27 cellular contexts compared by ENCODE assay signal in the genomic region with DNA sequence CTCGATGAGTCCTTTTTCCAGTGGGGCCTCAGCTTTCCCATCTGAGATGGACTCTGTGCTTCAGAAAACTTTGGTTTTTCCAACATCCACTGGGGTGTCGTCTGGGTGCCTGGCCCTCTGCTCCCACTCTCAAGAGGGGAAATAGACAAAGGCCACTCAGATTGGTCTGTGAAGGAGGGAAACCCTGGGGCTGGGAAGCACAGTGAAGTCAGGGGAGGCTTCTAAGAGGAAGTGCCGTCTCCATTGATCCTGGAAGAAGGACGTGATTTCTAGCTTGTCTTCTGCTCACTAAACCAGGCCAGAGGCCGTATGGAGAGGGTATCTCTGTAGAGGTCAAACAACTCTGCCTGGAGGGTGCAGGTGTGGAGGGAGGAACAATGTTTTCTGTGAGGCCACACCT. TPM values are rescaled to one million over a fixed set of nuclear protein-coding genes. Genes with fewer than 3 reads are reported as not detected.
A peak's percentile ranks its signal among the peaks of the same experiment; 100 is the strongest.
DNase-seq lines count a peak whose midpoint lies in the region; ATAC-seq, FAIRE-seq and TF ChIP-seq lines count a peak whose summit lies in the region.
"Had no signal": no experiment of that assay in that cellular context is flagged by ENCODE, and none has a peak within 500 bp of the region (broad histone marks: within the 10 kb centered on the region; RNA-seq: fewer than 3 reads in every experiment).

No MANE protein-coding gene starts in this region.

- H4K20me1 ChIP-seq in Loucy (ENCODE audit: insufficient read depth, low read length, poor library complexity, severe bottlenecking) (no peaks in the 10 kb centered on the region), K562 (replicated peaks; ENCODE audit: control insufficient read depth, insufficient read depth, low read length) (no peaks in the 10 kb centered on the region), Karpas-422 (ENCODE audit: insufficient read depth, low read depth, low read length) (no peaks in the 10 kb centered on the region)
- H4K20me1 ChIP-seq: BLaER1 treated with 17β-estradiol and CSF1 and Interleukin-3, amounts not matched to agents 10 nM and 100 nM had no signal

- H3K9me3 ChIP-seq in Loucy (ENCODE audit: insufficient read depth, low read depth, low read length) (no peaks in the 10 kb centered on the region), K562 (replicated peaks; ENCODE audit: control insufficient read depth, insufficient read depth, low read depth, low read length) (no peaks in the 10 kb centered on the region), spleen (no peaks in the 10 kb centered on the region), Karpas-422 (ENCODE audit: low read length) (no peaks in the 10 kb centered on the region)
- H3K9me3 ChIP-seq: A549; BE2C; BLaER1 treated with 17β-estradiol and CSF1 and Interleukin-3, amounts not matched to agents 10 nM and 100 nM had no signal

- peak; percentile 6 for FAIRE-seq in K562 (lab: Jason Lieb, UNC)
- FAIRE-seq: A549, D721Med, GM12891, GM18507, H1 had no signal

- no peak for DNase-seq in K562 (ENCODE audit: extremely low read depth in 1 of 4, low spot score in 3 of 4)
- DNase-seq in glutamatergic neuron, result peak; percentile 4
- DNase-seq in spleen, result peak; percentile 23
- DNase-seq in Karpas-422, result no peak
- DNase-seq in GF-D8 (lab: John Stamatoyannopoulos, UW), result no peak
- DNase-seq in NCI-H1930 (lab: John Stamatoyannopoulos, UW), result no peak
- DNase-seq: 8988T; ACHN; AML-193; BE2C; CD4-positive, alpha-beta T cell; DMS 273 treated with DMSO at 0.1 percent for 48 hours; DMS79; EL; GDM1; GM23248; HCEC 1CT had no signal

- in situ Hi-C loops in K562 (cut with MboI), result loop anchor here (5.0 kb wide), 1 partner anchor 181 kb away; no protein-coding TSS in a partner anchor

- TF ChIP-seq POLR2A in K562 (conservative IDR thresholded peaks at IDR 0.05) (no peak), spleen (IDR thresholded peaks at IDR 0.05) (no peak)

- H3K27ac Mint-ChIP-seq in glutamatergic neuron (ENCODE audit: unreplicated experiment), result no peak overlapping the region
- H3K27ac Mint-ChIP-seq: CD4-positive, alpha-beta T cell had no signal

- H3K4me2 ChIP-seq in Loucy (ENCODE audit: low read depth, low read length, poor library complexity, severe bottlenecking), result no peak overlapping the region
- peak overlapping the region; percentile 27 for H3K4me2 ChIP-seq in K562 (ENCODE audit: insufficient read depth, low read length)
- H3K4me2 ChIP-seq in Karpas-422 (ENCODE audit: low read depth, low read length, poor library complexity, severe bottlenecking), result no peak overlapping the region
- H3K4me2 ChIP-seq: A549 had no signal

- intact Hi-C loops in K562 (cut with micrococcal nuclease), result no loop called here
- intact Hi-C loops in spleen (cut with DNase I; ENCODE audit: low total_unique reads), result no loop called here

- no peaks in the 10 kb centered on the region for H3K79me2 ChIP-seq in Loucy (ENCODE audit: insufficient read depth, low read length)
- H3K79me2 ChIP-seq in K562 (ENCODE audit: control insufficient read depth, insufficient read depth, low read length), result no peaks in the 10 kb centered on the region
- no peaks in the 10 kb centered on the region for H3K79me2 ChIP-seq in Karpas-422 (ENCODE audit: low read length)

- H3K9me2 ChIP-seq in Loucy (replicated peaks; ENCODE audit: low read depth, low read length) (no peaks in the 10 kb centered on the region), Karpas-422 (replicated peaks; ENCODE audit: insufficient read depth, low read length) (no peaks in the 10 kb centered on the region)

- CTCF ChIA-PET in K562 (lab: Yijun Ruan, JAX; ENCODE audit: low intra/inter-chr PET ratio), result interaction anchor here (2.4 kb wide), 1 partner anchor 140 kb away, joined by 12 read pairs; no protein-coding TSS in a partner anchor

- H3K4me1 Mint-ChIP-seq in glutamatergic neuron (ENCODE audit: low read depth, unreplicated experiment), result peaks cover 14% of the 10 kb centered on the region

- no peaks in the 10 kb centered on the region for H3F3A ChIP-seq in Loucy (ENCODE audit: low read depth)

- peaks cover 9% of the 10 kb centered on the region for H3K9me3 Mint-ChIP-seq in glutamatergic neuron (ENCODE audit: unreplicated experiment)
- H3K9me3 Mint-ChIP-seq: CD4-positive, alpha-beta T cell; CD8-positive, alpha-beta memory T cell had no signal

- BruUV-seq in K562 (replicated peaks; lab: Mats Ljungman, UMichigan), result no TSS peak

- H3K9me1 ChIP-seq in K562 (ENCODE audit: control insufficient read depth, insufficient read depth, low read length), result no peaks in the 10 kb centered on the region

- no peak for TF ChIP-seq RAD21 in K562 (CRISPR knock-in tag; conservative IDR thresholded peaks at IDR 0.05 in 1 of 2, IDR thresholded peaks at IDR 0.05 in 1 of 2)

- H3K36me3 ChIP-seq in Loucy (ENCODE audit: insufficient read depth, low read length) (no peaks in the 10 kb centered on the region), K562 (ENCODE audit: control insufficient read depth, insufficient read depth, low read length) (no peaks in the 10 kb centered on the region), spleen (no peaks in the 10 kb centered on the region), Karpas-422 (ENCODE audit: insufficient read depth, low read length) (no peaks in the 10 kb centered on the region)
- H3K36me3 ChIP-seq: BE2C; BLaER1 treated with 17β-estradiol and CSF1 and Interleukin-3, amounts not matched to agents 10 nM and 100 nM had no signal

- H3K9ac ChIP-seq in Loucy (ENCODE audit: low read depth, low read length, poor library complexity, severe bottlenecking), result no peak overlapping the region
- peak overlapping the region in 1 of 2 experiments; percentile 45; a peak in 1 of 4 replicates for H3K9ac ChIP-seq in K562 (ENCODE audit: insufficient read depth in 1 of 2, low read depth in 2 of 2, low read length in 2 of 2)
- no peak overlapping the region for H3K9ac ChIP-seq in Karpas-422 (ENCODE audit: low read length)
- H3K9ac ChIP-seq: BLaER1 treated with 17β-estradiol and CSF1 and Interleukin-3, amounts not matched to agents 10 nM and 100 nM; GM23248 had no signal

- H3K36me3 Mint-ChIP-seq in glutamatergic neuron (ENCODE audit: unreplicated experiment), result peaks cover 3% of the 10 kb centered on the region
- H3K36me3 Mint-ChIP-seq: CD8-positive, alpha-beta memory T cell had no signal

- H2AFZ ChIP-seq in Loucy (ENCODE audit: low read length) (peak overlapping the region; percentile 13; the same call in 1 of the 2 replicates), K562 (ENCODE audit: low read depth, low read length) (peak overlapping the region; percentile 63), Karpas-422 (ENCODE audit: low read length) (no peak overlapping the region)
- H2AFZ ChIP-seq: GM23248 had no signal

- POLR2A ChIA-PET in K562 (lab: Yijun Ruan, JAX), result interaction anchor here (0.6 to 1.2 kb wide), 2 partner anchors 13 to 104 kb away, joined by 3 to 5 read pairs; no protein-coding TSS in a partner anchor

- TF ChIP-seq EP300 in K562 (IDR thresholded peaks at IDR 0.05; ENCODE audit: low read length), result no peak

- peaks cover 31% of the 10 kb centered on the region for H3K27me3 Mint-ChIP-seq in glutamatergic neuron (ENCODE audit: unreplicated experiment)

- peaks cover 7% of the 10 kb centered on the region for H3K4me1 ChIP-seq in Loucy (ENCODE audit: insufficient read depth, low read length, poor library complexity, severe bottlenecking)
- peaks cover 33 to 60% of the 10 kb centered on the region in 2 experiments for H3K4me1 ChIP-seq in K562 (replicated peaks in 1 of 2; ENCODE audit: control insufficient read depth in 2 of 2, insufficient read depth in 2 of 2, low read length in 2 of 2)
- H3K4me1 ChIP-seq in spleen, result peaks cover 0 to 19% (median 2%) of the 10 kb centered on the region in 6 donors
- peaks cover 3% of the 10 kb centered on the region for H3K4me1 ChIP-seq in Karpas-422 (ENCODE audit: low read length)
- H3K4me1 ChIP-seq: A549, BE2C had no signal

- no peak for ATAC-seq in K562
- ATAC-seq: A549 had no signal

- H3K4me3 ChIP-seq in Loucy (ENCODE audit: low read length, poor library complexity, severe bottlenecking) (no peak overlapping the region), K562 (no peak overlapping the region), spleen (no peak overlapping the region), Karpas-422 (ENCODE audit: low read length) (no peak overlapping the region)
- H3K4me3 ChIP-seq: A549; BLaER1 treated with 17β-estradiol and CSF1 and Interleukin-3, amounts not matched to agents 10 nM and 100 nM; GM23248 had no signal

- no peaks in the 10 kb centered on the region for H3K27me3 ChIP-seq in Loucy (ENCODE audit: insufficient read depth, low read length, poor library complexity, severe bottlenecking)
- peaks cover 4 to 12% of the 10 kb centered on the region in 2 experiments; a peak in 3 of 5 replicates for H3K27me3 ChIP-seq in K562 (ENCODE audit: control insufficient read depth in 2 of 2, insufficient read depth in 2 of 2, low read length in 2 of 2)
- H3K27me3 ChIP-seq in spleen (replicated peaks in 1 of 7), result peaks cover 3 to 84% (median 37%) of the 10 kb centered on the region in 7 donors
- H3K27me3 ChIP-seq in Karpas-422 (ENCODE audit: low read length), result no peaks in the 10 kb centered on the region
- H3K27me3 ChIP-seq: BE2C had no signal

- WGBS in K562 (ENCODE audit: insufficient coverage, low coverage, missing lambda C conversion rate), result 18% methylated on average over 5 of the region's 5 CpGs
- 55 to 65% (median 60%) methylated on average over 5 of the region's 5 CpGs for whole genome bisulfite sequencing in spleen, 5 donors

- no peak overlapping the region for H3K4me3 Mint-ChIP-seq in glutamatergic neuron (ENCODE audit: unreplicated experiment)
- H3K4me3 Mint-ChIP-seq: CD4-positive, alpha-beta T cell; CD8-positive, alpha-beta memory T cell had no signal

- H3K27ac ChIP-seq in K562 (ENCODE audit: extremely low read depth, low read depth, low read length) (no peak overlapping the region; the same call in 2 of the 3 replicates), spleen (no peak overlapping the region), Karpas-422 (ENCODE audit: low read length) (no peak overlapping the region)
- H3K27ac ChIP-seq: A549; BLaER1 treated with 17β-estradiol and CSF1 and Interleukin-3, amounts not matched to agents 10 nM and 100 nM; GM23248 had no signal

- no peak for TF ChIP-seq CTCF in Loucy (conservative IDR thresholded peaks at IDR 0.05; ENCODE audit: low read length)
- no peak for TF ChIP-seq CTCF in K562 (IDR thresholded peaks at IDR 0.05 in 2 of 3, conservative IDR thresholded peaks at IDR 0.05 in 1 of 3; ENCODE audit: insufficient read depth in 2 of 3, low read depth in 1 of 3, low read length in 3 of 3)
- TF ChIP-seq CTCF in glutamatergic neuron (IDR thresholded peaks at IDR 0.05; ENCODE audit: partially characterized antibody, unreplicated experiment), result no peak
- TF ChIP-seq CTCF in spleen (IDR thresholded peaks at IDR 0.05 in 8 of 11, conservative IDR thresholded peaks at IDR 0.05 in 3 of 11), result no peak

RNA-seq across cellular contexts. Expression of a gene that starts 5.2 kb away (rescaled TPM):
- total RNA-seq in K562 (2011; cell fraction: chromatin; rRNA removed; ENCODE audit: low replicate concordance), result not detected in 2 replicates
- total RNA-seq in K562 (2011; cell fraction: nucleolus; rRNA removed), result not detected in 2 replicates
- total RNA-seq in K562 (2011; cell fraction: nucleoplasm; rRNA removed), result not detected in 2 replicates
- total RNA-seq in K562 (2014; rRNA removed) (not detected in 2 replicates), K562 (2014; rRNA removed; fragmentation: Illumina TruSeq; extraction: Trizol) (not detected in 2 replicates), K562 (2015; rRNA removed; fragmentation: Illumina TruSeq; extraction: Trizol) (not detected in 2 replicates), K562 (2021) (not detected in 2 replicates), glutamatergic neuron (ENCODE audit: unreplicated experiment) (not detected), spleen (not detected)
- polyA plus RNA-seq in K562 (2011; rRNA removed) (not detected in 2 replicates), K562 (2014; fragmentation: Illumina TruSeq; extraction: Trizol) (not detected in 2 replicates), K562 (2014; fragmentation: Nextera tagmentation; extraction: Ambion mirVana) (not detected), K562 (2014; rRNA removed) (not detected in 2 replicates), spleen (not detected)
- polyA plus RNA-seq in K562 (2011; cell fraction: cytosol; rRNA removed), result not detected in 2 replicates
- not detected in 2 replicates for polyA plus RNA-seq in K562 (2011; cell fraction: nucleus; rRNA removed)
- not detected in 2 replicates for polyA plus RNA-seq in K562 (2012)
- polyA minus RNA-seq in K562 (2011; rRNA and poly(A)+ RNA removed), result not detected in 2 replicates
- polyA minus RNA-seq in K562 (2011; cell fraction: cytosol; rRNA and poly(A)+ RNA removed), result not detected in 2 replicates
- not detected in 2 replicates for polyA minus RNA-seq in K562 (2011; cell fraction: nucleus; rRNA and poly(A)+ RNA removed)
- not detected in 2 replicates for total RNA-seq in Karpas-422 (2014; rRNA removed; shearing (Covaris generic); ENCODE audit: low replicate concordance)
- total RNA-seq: CD4-positive, alpha-beta T cell; CD8-positive, alpha-beta memory T cell; GM23248; H1; H7 had no signal
- polyA plus RNA-seq: A549; CD14-positive monocyte; CD8-positive, alpha-beta memory T cell; GM23248; H1 had no signal

RNA-seq across cellular contexts. Expression of a gene that starts 56.6 kb away (rescaled TPM):
- 5.4 and 9.4 TPM in 2 replicates for total RNA-seq in K562 (2011; cell fraction: chromatin; rRNA removed; ENCODE audit: low replicate concordance)
- total RNA-seq in K562 (2011; cell fraction: nucleolus; rRNA removed), result 7.1 and 8.2 TPM in 2 replicates
- 7.4 and 7.9 TPM in 2 replicates for total RNA-seq in K562 (2011; cell fraction: nucleoplasm; rRNA removed)
- total RNA-seq in K562 (2014; rRNA removed) (0.86 and 1.2 TPM in 2 replicates), K562 (2014; rRNA removed; fragmentation: Illumina TruSeq; extraction: Trizol) (0.55 and 0.64 TPM in 2 replicates), K562 (2015; rRNA removed; fragmentation: Illumina TruSeq; extraction: Trizol) (0.79 and 1.0 TPM in 2 replicates), K562 (2021) (2.5 and 3.8 TPM in 2 replicates), glutamatergic neuron (ENCODE audit: unreplicated experiment) (not detected), spleen (not detected)
- polyA plus RNA-seq in K562 (2011; rRNA removed) (4.3 and 10.7 TPM in 2 replicates), K562 (2014; fragmentation: Illumina TruSeq; extraction: Trizol) (1.6 and 2.4 TPM in 2 replicates), K562 (2014; fragmentation: Nextera tagmentation; extraction: Ambion mirVana) (under 1 TPM; 0.25 to 0.37 TPM), K562 (2014; rRNA removed) (2.3 and 3.4 TPM in 2 replicates), spleen (not detected)
- 5.9 and 9.6 TPM in 2 replicates for polyA plus RNA-seq in K562 (2011; cell fraction: cytosol; rRNA removed)
- polyA plus RNA-seq in K562 (2011; cell fraction: nucleus; rRNA removed), result 16.2 and 16.5 TPM in 2 replicates
- polyA plus RNA-seq in K562 (2012), result 2.5 and 4.8 TPM in 2 replicates
- 2.5 and 3.5 TPM in 2 replicates for polyA minus RNA-seq in K562 (2011; rRNA and poly(A)+ RNA removed)
- polyA minus RNA-seq in K562 (2011; cell fraction: cytosol; rRNA and poly(A)+ RNA removed), result 1.7 and 6.7 TPM in 2 replicates
- 1.9 and 3.8 TPM in 2 replicates for polyA minus RNA-seq in K562 (2011; cell fraction: nucleus; rRNA and poly(A)+ RNA removed)
- total RNA-seq in Karpas-422 (2014; rRNA removed; shearing (Covaris generic); ENCODE audit: low replicate concordance), result not detected in 2 replicates
- total RNA-seq: CD4-positive, alpha-beta T cell; CD8-positive, alpha-beta memory T cell; GM23248 had no signal
- polyA plus RNA-seq: CD14-positive monocyte; CD8-positive, alpha-beta memory T cell; GM23248 had no signal

RNA-seq across cellular contexts. Expression of a gene that starts 57.9 kb away (rescaled TPM):
- 86.6 and 98.9 TPM in 2 replicates for total RNA-seq in K562 (2011; cell fraction: chromatin; rRNA removed; ENCODE audit: low replicate concordance)
- 51.6 and 57.7 TPM in 2 replicates for total RNA-seq in K562 (2011; cell fraction: nucleolus; rRNA removed)
- total RNA-seq in K562 (2011; cell fraction: nucleoplasm; rRNA removed), result 71.6 and 91.8 TPM in 2 replicates
- total RNA-seq in K562 (2014; rRNA removed), result 27.7 and 33.3 TPM in 2 replicates
- 43.7 and 49.4 TPM in 2 replicates for total RNA-seq in K562 (2014; rRNA removed; fragmentation: Illumina TruSeq; extraction: Trizol)
- total RNA-seq in K562 (2015; rRNA removed; fragmentation: Illumina TruSeq; extraction: Trizol), result 33.7 and 42.9 TPM in 2 replicates
- total RNA-seq in K562 (2021), result 36.5 and 41.7 TPM in 2 replicates
- 45.0 and 45.8 TPM in 2 replicates for polyA plus RNA-seq in K562 (2011; rRNA removed)
- polyA plus RNA-seq in K562 (2011; cell fraction: cytosol; rRNA removed), result 34.7 and 38.1 TPM in 2 replicates
- polyA plus RNA-seq in K562 (2011; cell fraction: nucleus; rRNA removed), result 76.4 and 85.8 TPM in 2 replicates
- polyA plus RNA-seq in K562 (2012), result 42.0 and 54.6 TPM in 2 replicates
- polyA plus RNA-seq in K562 (2014; fragmentation: Illumina TruSeq; extraction: Trizol), result 40.4 and 42.1 TPM in 2 replicates
- 10 to 100 TPM; 44.7 to 46.0 TPM for polyA plus RNA-seq in K562 (2014; fragmentation: Nextera tagmentation; extraction: Ambion mirVana)
- polyA plus RNA-seq in K562 (2014; rRNA removed), result 50.8 and 51.3 TPM in 2 replicates
- polyA minus RNA-seq in K562 (2011; rRNA and poly(A)+ RNA removed), result 52.4 and 53.2 TPM in 2 replicates
- 22.3 and 25.4 TPM in 2 replicates for polyA minus RNA-seq in K562 (2011; cell fraction: cytosol; rRNA and poly(A)+ RNA removed)
- 22.1 and 30.1 TPM in 2 replicates for polyA minus RNA-seq in K562 (2011; cell fraction: nucleus; rRNA and poly(A)+ RNA removed)
- total RNA-seq in glutamatergic neuron (ENCODE audit: unreplicated experiment), result 58.4 TPM
- 100 to 1,000 TPM in 5 of 7 donors, 10 to 100 TPM in 2; 67.3 to 169 (median 114) TPM for total RNA-seq in spleen
- 10 to 100 TPM; 19.2 to 42.7 (median 35.6) TPM for polyA plus RNA-seq in spleen
- 11.2 and 14.0 TPM in 2 replicates for total RNA-seq in Karpas-422 (2014; rRNA removed; shearing (Covaris generic); ENCODE audit: low replicate concordance)

Comparison
In these comparisons a context has a peak if more than half of its experiments do, and no peak if none do; other contexts are left out.
1. DNase-seq: peak in glutamatergic neuron (single experiment) and spleen (single experiment); none in K562 (0 of 4), Karpas-422 (single experiment), GF-D8 (single experiment) and NCI-H1930 (0 of 2).